ENCODE assay signal across 22 cellular contexts in genomic region chr18:10085405-10085804, GRCh38.
A peak's percentile ranks its signal among the peaks of the same experiment; 100 is the strongest.
DNase-seq lines count a peak whose midpoint lies in the region; ATAC-seq and TF ChIP-seq lines count a peak whose summit lies in the region.
"Had no signal": no experiment of that assay in that cellular context is flagged by ENCODE, and none has a peak within 500 bp of the region (broad histone marks: within the 10 kb centered on the region; RNA-seq: fewer than 3 reads in every experiment).

No MANE protein-coding gene starts in this region.

- ATAC-seq in activated T-cell treated with anti-CD3 and anti-CD28 coated beads, Interleukin-2, amount 50 U/mL, for 72 hours (replicated peaks in 1 of 2): no peak
- ATAC-seq in body of pancreas: no peak
- ATAC-seq: naive thymus-derived CD4-positive, alpha-beta T cell; stimulated activated naive CD8-positive, alpha-beta T cell treated with anti-CD3 and anti-CD28 coated beads, Interleukin-15, Interleukin-2, amounts not matched to agents 100 U/mL and 50 U/mL, for 24 hours; T-cell had no signal

- H3K4me3 ChIP-seq in fibroblast of mammary gland (ENCODE audit: control insufficient read depth, low read depth, low read length) (no peak overlapping the region), body of pancreas (no peak overlapping the region)
- H3K4me3 ChIP-seq: tibial nerve had no signal

- TF ChIP-seq CTCF in fibroblast of mammary gland (conservative IDR thresholded peaks at IDR 0.05; ENCODE audit: control insufficient read depth, insufficient read depth, low read depth, low read length) (no peak), body of pancreas (IDR thresholded peaks at IDR 0.05) (no peak)

- H3K9me3 Mint-ChIP-seq in activated T-cell treated with anti-CD3 and anti-CD28 coated beads, Interleukin-2, amount 50 U/mL, for 72 hours: peaks cover 6 to 8% of the 10 kb centered on the region in 2 donors

- intact Hi-C loops in body of pancreas (cut with DNase I): no loop called here

- H3K27ac Mint-ChIP-seq in activated T-cell treated with anti-CD3 and anti-CD28 coated beads, Interleukin-2, amount 50 U/mL, for 72 hours: no peak overlapping the region
- H3K27ac Mint-ChIP-seq: activated CD4-positive, alpha-beta T cell treated with anti-CD3 and anti-CD28 coated beads for 36 hours; activated naive CD8-positive, alpha-beta T cell; dendritic cell treated with granulocyte-macrophage colony-stimulating factor and Interleukin-4, amounts not matched to agents 40 ng/mL and 50 ng/mL, for 4 days; naive thymus-derived CD4-positive, alpha-beta T cell; T-cell had no signal

- WGBS in body of pancreas, 2 donors: 85 to 96% methylated on average over 4 of the region's 4 CpGs

- H3K4me1 Mint-ChIP-seq in activated T-cell treated with anti-CD3 and anti-CD28 coated beads, Interleukin-2, amount 50 U/mL, for 72 hours (ENCODE audit: low read depth): peaks cover 7% of the 10 kb centered on the region
- H3K4me1 Mint-ChIP-seq: T-cell had no signal

- H3K36me3 Mint-ChIP-seq in activated T-cell treated with anti-CD3 and anti-CD28 coated beads, Interleukin-2, amount 50 U/mL, for 72 hours (ENCODE audit: insufficient read depth in 2 of 2): peaks cover 6% of the 10 kb centered on the region in 2 donors
- H3K36me3 Mint-ChIP-seq: activated naive CD8-positive, alpha-beta T cell; T-cell had no signal

- no peaks in the 10 kb centered on the region for H3K36me3 ChIP-seq in body of pancreas (replicated peaks in 1 of 2; ENCODE audit: insufficient read depth in 1 of 2, low read depth in 2 of 2)
- H3K36me3 ChIP-seq: brain microvascular endothelial cell had no signal

- DNase-seq in GM04504 (ENCODE audit: low read depth) (peak; percentile 49), SK-N-DZ (ENCODE audit: low spot score) (peak; percentile 91), fibroblast of mammary gland (ENCODE audit: low read depth) (peak; percentile 64), retina (peak; percentile 67), body of pancreas (no peak), T1000 (lab: John Stamatoyannopoulos, UW) (no peak)
- DNase-seq in activated T-cell treated with anti-CD3 and anti-CD28 coated beads, Interleukin-2, amount 50 U/mL, for 72 hours: no peak
- DNase-seq: activated CD4-positive, alpha-beta T cell treated with anti-CD3 and anti-CD28 coated beads for 36 hours; brain microvascular endothelial cell; Caco-2; hypothalamus; islet precursor cell; naive thymus-derived CD4-positive, alpha-beta T cell; NCI-H1436; NCI-H524; stimulated activated CD4-positive, alpha-beta T cell treated with anti-CD3 and anti-CD28 coated beads, Interleukin-2, amount 100 ng/mL, for 48 hours; stimulated activated naive CD8-positive, alpha-beta T cell treated with anti-CD3 and anti-CD28 coated beads, Interleukin-15, Interleukin-2, amounts not matched to agents 100 U/mL and 50 U/mL, for 24 hours; T-cell had no signal

- peaks cover 0 to 6% (median 0%) of the 10 kb centered on the region in 3 donors for H3K9me3 ChIP-seq in body of pancreas

- H3K4me3 Mint-ChIP-seq in activated T-cell treated with anti-CD3 and anti-CD28 coated beads, Interleukin-2, amount 50 U/mL, for 72 hours: no peak overlapping the region
- H3K4me3 Mint-ChIP-seq: activated CD4-positive, alpha-beta T cell treated with anti-CD3 and anti-CD28 coated beads for 36 hours; activated naive CD8-positive, alpha-beta T cell; dendritic cell treated with granulocyte-macrophage colony-stimulating factor and Interleukin-4, amounts not matched to agents 40 ng/mL and 50 ng/mL, for 4 days; naive thymus-derived CD4-positive, alpha-beta T cell; T-cell had no signal

- peaks cover 8% of the 10 kb centered on the region for H3K27me3 Mint-ChIP-seq in activated T-cell treated with anti-CD3 and anti-CD28 coated beads, Interleukin-2, amount 50 U/mL, for 72 hours (ENCODE audit: low read depth)
- H3K27me3 Mint-ChIP-seq: dendritic cell treated with granulocyte-macrophage colony-stimulating factor and Interleukin-4, amounts not matched to agents 40 ng/mL and 50 ng/mL, for 4 days had no signal

- no peaks in the 10 kb centered on the region for H3K27me3 ChIP-seq in body of pancreas
- H3K27me3 ChIP-seq: brain microvascular endothelial cell, tibial nerve had no signal

- no peak for TF ChIP-seq POLR2A in body of pancreas (IDR thresholded peaks at IDR 0.05)

- H3K27ac ChIP-seq in body of pancreas: no peak overlapping the region
- H3K27ac ChIP-seq: brain microvascular endothelial cell, parathyroid adenoma, tibial nerve had no signal

- peaks cover 17% of the 10 kb centered on the region for H3K4me1 ChIP-seq in body of pancreas
- H3K4me1 ChIP-seq: tibial nerve had no signal

Comparison
In these comparisons a context has a peak if more than half of its experiments do, and no peak if none do; other contexts are left out.
1. DNase-seq: peak in GM04504 (single experiment), SK-N-DZ (single experiment), fibroblast of mammary gland (single experiment) and retina (single experiment); none in activated T-cell treated with anti-CD3 and anti-CD28 coated beads, Interleukin-2, amount 50 U/mL, for 72 hours (0 of 2), body of pancreas (0 of 4) and T1000 (single experiment).